ENCODE assay signal across 24 cellular contexts in genomic region chr2:221808488-221808887, GRCh38.
DNase-seq lines count a peak whose midpoint lies in the region; TF ChIP-seq lines count a peak whose summit lies in the region.
"Had no signal": no experiment of that assay in that cellular context is flagged by ENCODE, and none has a peak within 500 bp of the region (broad histone marks: within the 10 kb centered on the region; RNA-seq: fewer than 3 reads in every experiment).

No MANE protein-coding gene starts in this region.

- TF ChIP-seq POLR2A in vagina (IDR thresholded peaks at IDR 0.05), result no peak

- H3K4me3 Mint-ChIP-seq in Caco-2 (ENCODE audit: unreplicated experiment) (no peak overlapping the region), Calu3 (ENCODE audit: low read depth, unreplicated experiment) (no peak overlapping the region)
- H3K4me3 Mint-ChIP-seq: CD14-positive monocyte; CD4-positive, alpha-beta memory T cell; CD4-positive, CD25-positive, alpha-beta regulatory T cell; CD8-positive, alpha-beta memory T cell had no signal

- H3K36me3 ChIP-seq in Caco-2 (ENCODE audit: control insufficient read depth, insufficient read depth, low read length) (no peaks in the 10 kb centered on the region), PC-9 (ENCODE audit: low read depth) (no peaks in the 10 kb centered on the region), vagina (no peaks in the 10 kb centered on the region)
- H3K36me3 ChIP-seq: BE2C, BLaER1 had no signal

- H3K79me2 ChIP-seq in PC-9 (ENCODE audit: low read depth), result no peaks in the 10 kb centered on the region

- H3K9me3 ChIP-seq in Caco-2 (no peaks in the 10 kb centered on the region), PC-9 (ENCODE audit: insufficient read depth, low read depth) (no peaks in the 10 kb centered on the region), vagina (no peaks in the 10 kb centered on the region)
- H3K9me3 ChIP-seq: BE2C, BLaER1 had no signal

- DNase-seq in Caco-2, result no peak
- no peak for DNase-seq in Calu3
- no peak for DNase-seq in PC-9
- DNase-seq in HEK293T (ENCODE audit: extremely low spot score), result no peak
- DNase-seq in NCI-H1694 treated with DMSO at 0.1 percent for 48 hours (lab: John Stamatoyannopoulos, UW), result no peak
- DNase-seq in vagina (ENCODE audit: extremely low spot score in 2 of 2), result no peak
- DNase-seq: 8988T; ACHN; BE2C; C1 segment of cervical spinal cord; CD4-positive, alpha-beta memory T cell; CD4-positive, CD25-positive, alpha-beta regulatory T cell; CD8-positive, alpha-beta memory T cell; COR-L47; DMS 273 treated with DMSO at 0.1 percent for 48 hours; DMS153; DMS53; DMS79; DND-41; EL; GDM1 had no signal

- BruUV-seq in Caco-2 (replicated peaks; lab: Mats Ljungman, UMichigan) (no TSS peak), Calu3 (replicated peaks; lab: Mats Ljungman, UMichigan) (no TSS peak), PC-9 (replicated peaks; lab: Mats Ljungman, UMichigan) (no TSS peak)

- H3K4me1 ChIP-seq in Caco-2, result no peaks in the 10 kb centered on the region
- peaks cover 30% of the 10 kb centered on the region for H3K4me1 ChIP-seq in PC-9 (replicated peaks; ENCODE audit: insufficient read depth)
- H3K4me1 ChIP-seq in vagina, result no peaks in the 10 kb centered on the region
- H3K4me1 ChIP-seq: BE2C, BLaER1 had no signal

- CTCF ChIA-PET in Caco-2 (lab: Charles Lee) (no interaction called here), Calu3 (lab: Charles Lee) (no interaction called here), PC-9 (lab: Charles Lee) (no interaction called here), HEK293T (lab: Yijun Ruan, JAX) (no interaction called here)

- H3K27ac ChIP-seq in PC-9, result no peak overlapping the region
- no peak overlapping the region for H3K27ac ChIP-seq in vagina
- H3K27ac ChIP-seq: BLaER1 had no signal

- H3K36me3 Mint-ChIP-seq in Caco-2 (ENCODE audit: insufficient read depth, unreplicated experiment) (no peaks in the 10 kb centered on the region), Calu3 (ENCODE audit: insufficient read depth, unreplicated experiment) (no peaks in the 10 kb centered on the region)
- H3K36me3 Mint-ChIP-seq: CD14-positive monocyte; CD4-positive, alpha-beta memory T cell; CD4-positive, CD25-positive, alpha-beta regulatory T cell had no signal

- no peak overlapping the region for H3K4me3 ChIP-seq in Caco-2 (ENCODE audit: low read depth, low read length)
- no peak overlapping the region for H3K4me3 ChIP-seq in PC-9
- no peak overlapping the region for H3K4me3 ChIP-seq in vagina
- H3K4me3 ChIP-seq: BLaER1, GM12878 had no signal

- intact Hi-C loops in Caco-2 (cut with micrococcal nuclease; ENCODE audit: unreplicated experiment), result no loop called here
- intact Hi-C loops in Calu3 (cut with micrococcal nuclease; ENCODE audit: unreplicated experiment), result no loop called here
- intact Hi-C loops in PC-9 (cut with micrococcal nuclease; ENCODE audit: unreplicated experiment), result no loop called here
- intact Hi-C loops in vagina (cut with DNase I), result no loop called here

- H3K9me3 Mint-ChIP-seq in Caco-2 (ENCODE audit: unreplicated experiment), result no peaks in the 10 kb centered on the region
- peaks cover 2% of the 10 kb centered on the region for H3K9me3 Mint-ChIP-seq in Calu3 (ENCODE audit: low read depth, unreplicated experiment)

- H2AFZ ChIP-seq in PC-9, result peak overlapping the region; percentile 52

- H3K4me1 Mint-ChIP-seq in Caco-2 (ENCODE audit: low read depth, unreplicated experiment) (peaks cover 14% of the 10 kb centered on the region), Calu3 (ENCODE audit: low read depth, unreplicated experiment) (peaks cover 11% of the 10 kb centered on the region)
- H3K4me1 Mint-ChIP-seq: CD14-positive monocyte; CD4-positive, alpha-beta memory T cell; CD4-positive, CD25-positive, alpha-beta regulatory T cell; CD8-positive, alpha-beta memory T cell had no signal

- TF ChIP-seq CTCF in Caco-2 (IDR thresholded peaks at IDR 0.05; ENCODE audit: insufficient read depth in 1 of 2, low read depth in 1 of 2, low read length in 1 of 2, severe bottlenecking in 1 of 2, unreplicated experiment in 1 of 2) (no peak), Calu3 (IDR thresholded peaks at IDR 0.05; ENCODE audit: unreplicated experiment) (no peak), PC-9 (conservative IDR thresholded peaks at IDR 0.05) (no peak), vagina (IDR thresholded peaks at IDR 0.05) (no peak)

- H3K4me2 ChIP-seq in PC-9, result no peak overlapping the region
- H3K4me2 ChIP-seq: BLaER1 had no signal

- H3K27me3 ChIP-seq in Caco-2 (replicated peaks; ENCODE audit: control insufficient read depth, insufficient read depth, low read length), result no peaks in the 10 kb centered on the region
- no peaks in the 10 kb centered on the region for H3K27me3 ChIP-seq in PC-9 (ENCODE audit: insufficient read depth, low read depth)
- no peaks in the 10 kb centered on the region for H3K27me3 ChIP-seq in vagina
- H3K27me3 ChIP-seq: BE2C, BLaER1 had no signal

- POLR2A ChIA-PET in Caco-2 (lab: Charles Lee) (no interaction called here), PC-9 (lab: Charles Lee; ENCODE audit: unreplicated experiment) (no interaction called here), HEK293T (lab: Yijun Ruan, JAX) (no interaction called here)

- no peaks in the 10 kb centered on the region for H3F3A ChIP-seq in PC-9 (ENCODE audit: insufficient read depth, low read depth)

- H4K20me1 ChIP-seq in PC-9 (ENCODE audit: insufficient read depth), result no peaks in the 10 kb centered on the region
- H4K20me1 ChIP-seq: BLaER1 had no signal

- peak overlapping the region; percentile 24 for H3K27ac Mint-ChIP-seq in Caco-2 (ENCODE audit: unreplicated experiment)
- peak overlapping the region; percentile 6 for H3K27ac Mint-ChIP-seq in Calu3 (ENCODE audit: unreplicated experiment)
- H3K27ac Mint-ChIP-seq: CD14-positive monocyte; CD4-positive, alpha-beta memory T cell; CD8-positive, alpha-beta memory T cell had no signal

- H3K27me3 Mint-ChIP-seq in Caco-2 (ENCODE audit: insufficient read depth, unreplicated experiment) (no peaks in the 10 kb centered on the region), Calu3 (ENCODE audit: unreplicated experiment) (no peaks in the 10 kb centered on the region)
- H3K27me3 Mint-ChIP-seq: CD4-positive, alpha-beta memory T cell; CD8-positive, alpha-beta memory T cell had no signal

- no peaks in the 10 kb centered on the region for H3K9me2 ChIP-seq in PC-9 (ENCODE audit: insufficient read depth)

TF ChIP-seq in HEK293T, 16 proteins besides CTCF, POLR2A, EP300 and RAD21:
- TF ChIP-seq HDGF (IDR thresholded peaks at IDR 0.05; ENCODE audit: borderline replicate concordance) (no peak), ARNT (IDR thresholded peaks at IDR 0.05) (no peak), LEF1 (IDR thresholded peaks at IDR 0.05; ENCODE audit: borderline replicate concordance) (no peak), TARDBP (IDR thresholded peaks at IDR 0.05) (no peak), NFRKB (IDR thresholded peaks at IDR 0.05) (no peak), FOXM1 (IDR thresholded peaks at IDR 0.05; ENCODE audit: borderline replicate concordance) (no peak), FOXA1 (IDR thresholded peaks at IDR 0.05) (no peak), PKNOX1 (IDR thresholded peaks at IDR 0.05) (no peak), ZNF384 (IDR thresholded peaks at IDR 0.05) (no peak), SUZ12 (IDR thresholded peaks at IDR 0.05) (no peak), ELF4 (IDR thresholded peaks at IDR 0.05) (no peak)
